8 cellular contexts compared by ENCODE assay signal in the genomic region with DNA sequence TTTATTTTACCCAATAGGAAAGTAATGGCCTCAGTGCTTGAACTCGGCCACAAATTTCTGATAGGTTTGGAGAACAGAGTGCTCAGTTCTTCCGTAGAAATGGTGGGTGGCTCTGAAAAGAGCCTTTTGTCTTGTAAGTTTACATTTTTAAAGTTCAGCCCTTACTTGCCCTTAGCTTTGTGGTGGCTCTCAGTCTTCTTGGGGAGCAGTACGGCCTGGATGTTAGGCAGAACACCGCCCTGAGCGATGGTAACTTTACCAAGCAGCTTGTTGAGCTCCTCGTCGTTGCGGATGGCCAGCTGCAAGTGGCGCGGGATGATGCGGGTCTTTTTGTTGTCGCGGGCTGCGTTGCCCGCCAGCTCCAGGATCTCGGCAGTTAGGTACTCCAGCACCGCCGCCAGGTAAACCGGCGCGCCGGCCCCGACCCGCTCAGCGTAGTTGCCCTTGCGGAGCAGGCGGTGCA. TPM values are rescaled to one million over a fixed set of nuclear protein-coding genes. Genes with fewer than 3 reads are reported as not detected.
A peak's percentile ranks its signal among the peaks of the same experiment; 100 is the strongest.
DNase-seq lines count a peak whose midpoint lies in the region; ATAC-seq and TF ChIP-seq lines count a peak whose summit lies in the region.

No MANE protein-coding gene starts in this region.

- H2BK5ac ChIP-seq in mesendoderm (ENCODE audit: low read length): no peak overlapping the region

- peak overlapping the region; percentile 94 for H3K27ac ChIP-seq in A673 (ENCODE audit: low read depth, low read length, poor library complexity, severe bottlenecking)
- H3K27ac ChIP-seq in body of pancreas: peak overlapping the region in 3 of 4 donors; percentile 25 to 61 (median 48)
- peak overlapping the region; percentile 91 for H3K27ac ChIP-seq in mesendoderm (ENCODE audit: low read depth, low read length)

- H2AK5ac ChIP-seq in mesendoderm (ENCODE audit: low read length): no peak overlapping the region

- H3K4me3 Mint-ChIP-seq in HFFc6: no peak overlapping the region
- no peak overlapping the region for H3K4me3 Mint-ChIP-seq in activated CD4-positive, alpha-beta memory T cell treated with anti-CD3 and anti-CD28 coated beads, Interleukin-2, amount 10 ng/mL, durations not matched to agents 7 days and 5 days

- POLR2A ChIA-PET in A673 (lab: Charles Lee; ENCODE audit: low non-redundant PET): interaction anchor here (0.5 to 3.5 kb wide), 14 partner anchors 13 to 1580 kb away, joined by 3 to 78 read pairs (median 6); a partner anchor contains a TSS
- POLR2A ChIA-PET in activated CD4-positive, alpha-beta memory T cell treated with anti-CD3 and anti-CD28 coated beads, Interleukin-2, amount 10 ng/mL, durations not matched to agents 7 days and 5 days (lab: Charles Lee): interaction anchor here (0.7 to 6.7 kb wide), 75 partner anchors 8 to 1875 kb away, joined by 3 to 1597 read pairs (median 10); partner anchors contain the start of genes HMGN4, TRIM27, ZKSCAN3 and ZKSCAN8

- H4K8ac ChIP-seq in mesendoderm (ENCODE audit: low read depth, low read length): peak overlapping the region; percentile 31

- H3K79me1 ChIP-seq in mesendoderm (ENCODE audit: low read length): no peaks in the 10 kb centered on the region

- no peak overlapping the region for H2BK15ac ChIP-seq in mesendoderm (replicated peaks; ENCODE audit: low read depth)

- TSS peak; percentile 92 for BruUV-seq in A673 (replicated peaks; lab: Mats Ljungman, UMichigan)

- peaks cover 5% of the 10 kb centered on the region for H3K79me2 ChIP-seq in mesendoderm (ENCODE audit: control insufficient read depth, insufficient read depth, low read length)

- H3K27me3 Mint-ChIP-seq in HFFc6 (ENCODE audit: insufficient read depth): peaks cover 16% of the 10 kb centered on the region
- H3K27me3 Mint-ChIP-seq in activated CD4-positive, alpha-beta memory T cell treated with anti-CD3 and anti-CD28 coated beads, Interleukin-2, amount 10 ng/mL, durations not matched to agents 7 days and 5 days: no peaks in the 10 kb centered on the region

- peaks cover 4% of the 10 kb centered on the region; the same call in 1 of the 2 replicates for H3K36me3 Mint-ChIP-seq in HFFc6 (ENCODE audit: low read depth)
- H3K36me3 Mint-ChIP-seq in activated CD4-positive, alpha-beta memory T cell treated with anti-CD3 and anti-CD28 coated beads, Interleukin-2, amount 10 ng/mL, durations not matched to agents 7 days and 5 days (ENCODE audit: low read depth): peaks cover 10% of the 10 kb centered on the region

- peak overlapping the region; percentile 17 for H3K23ac ChIP-seq in mesendoderm (ENCODE audit: low read length)

- H3K27ac Mint-ChIP-seq in HFFc6: no peak overlapping the region
- no peak overlapping the region for H3K27ac Mint-ChIP-seq in activated CD4-positive, alpha-beta memory T cell treated with anti-CD3 and anti-CD28 coated beads, Interleukin-2, amount 10 ng/mL, durations not matched to agents 7 days and 5 days

- intact Hi-C loops in A673 (cut with micrococcal nuclease; ENCODE audit: unreplicated experiment): loop anchor here (2.0 to 10.0 kb wide), 5 partner anchors 80 to 1860 kb away; a partner anchor contains a TSS
- intact Hi-C loops in body of pancreas (cut with DNase I): loop anchor here (10.0 kb wide), 1 partner anchor 118 kb away; no protein-coding TSS in a partner anchor

- H3K36me3 ChIP-seq in A673 (ENCODE audit: insufficient read depth, low read length, poor library complexity, severe bottlenecking): no peaks in the 10 kb centered on the region
- H3K36me3 ChIP-seq in body of pancreas (replicated peaks in 1 of 2; ENCODE audit: insufficient read depth in 1 of 2, low read depth in 2 of 2): no peaks in the 10 kb centered on the region
- no peaks in the 10 kb centered on the region for H3K36me3 ChIP-seq in mesendoderm (ENCODE audit: control insufficient read depth, insufficient read depth, low read length)

- peak overlapping the region; percentile 28 for H3K4me2 ChIP-seq in mesendoderm (ENCODE audit: low read length)

- peak; percentile 38 for ATAC-seq in body of pancreas
- no peak for ATAC-seq in HG03159 (IDR thresholded peaks at IDR 0.05; ENCODE audit: unreplicated experiment)

- CTCF ChIA-PET in A673 (lab: Charles Lee): no interaction called here
- CTCF ChIA-PET in activated CD4-positive, alpha-beta memory T cell treated with anti-CD3 and anti-CD28 coated beads, Interleukin-2, amount 10 ng/mL, durations not matched to agents 7 days and 5 days (lab: Charles Lee): interaction anchor here (1.0 to 6.5 kb wide), 10 partner anchors 10 to 760 kb away, joined by 3 to 190 read pairs (median 7); a partner anchor contains a TSS

- DNase-seq in A673 (ENCODE audit: low spot score): no peak
- peak; percentile 28 for DNase-seq in HFFc6
- no peak for DNase-seq in body of pancreas
- DNase-seq in mesendoderm: no peak
- DNase-seq in activated CD4-positive, alpha-beta memory T cell treated with anti-CD3 and anti-CD28 coated beads, Interleukin-2, amount 10 ng/mL, durations not matched to agents 7 days and 5 days: no peak
- DNase-seq in HuH-7 (ENCODE audit: low spot score): no peak
- DNase-seq in NOMO-1 treated with dmso at 0.1 percent for 144 hours (lab: John Stamatoyannopoulos, UW; ENCODE audit: unreplicated experiment): no peak

- H3K9me3 ChIP-seq in A673 (ENCODE audit: low read depth, low read length, poor library complexity, severe bottlenecking): no peaks in the 10 kb centered on the region
- H3K9me3 ChIP-seq in body of pancreas: no peaks in the 10 kb centered on the region

- H3K4me3 ChIP-seq in A673 (ENCODE audit: low read depth, low read length, poor library complexity, severe bottlenecking) (peak overlapping the region; percentile 63), body of pancreas (peak overlapping the region in 1 of 2 donors; percentile 5), mesendoderm (ENCODE audit: low read length) (peak overlapping the region; percentile 73)

- no peaks in the 10 kb centered on the region for H3K9me3 Mint-ChIP-seq in HFFc6
- H3K9me3 Mint-ChIP-seq in activated CD4-positive, alpha-beta memory T cell treated with anti-CD3 and anti-CD28 coated beads, Interleukin-2, amount 10 ng/mL, durations not matched to agents 7 days and 5 days: no peaks in the 10 kb centered on the region

- H3K4me1 Mint-ChIP-seq in HFFc6 (ENCODE audit: low read depth): peaks cover 40% of the 10 kb centered on the region
- H3K4me1 Mint-ChIP-seq in activated CD4-positive, alpha-beta memory T cell treated with anti-CD3 and anti-CD28 coated beads, Interleukin-2, amount 10 ng/mL, durations not matched to agents 7 days and 5 days: peaks cover 54% of the 10 kb centered on the region

- WGBS in body of pancreas, 2 donors: 5 to 11% methylated on average over 4 to 27 of the region's 27 CpGs
- no CpG with 5 or more reads among the region's 27 CpGs for WGBS in mesendoderm (ENCODE audit: extremely low coverage, insufficient coverage, low lambda C conversion rate)

- H3K56ac ChIP-seq in mesendoderm (ENCODE audit: low read length): peak overlapping the region; percentile 91

- H3K27me3 ChIP-seq in A673 (replicated peaks; ENCODE audit: insufficient read depth, low read depth, low read length, poor library complexity): no peaks in the 10 kb centered on the region
- H3K27me3 ChIP-seq in body of pancreas: peaks cover 0 to 5% of the 10 kb centered on the region in 2 donors
- H3K27me3 ChIP-seq in mesendoderm (ENCODE audit: insufficient read depth, low read length, poor library complexity): no peaks in the 10 kb centered on the region

- peak overlapping the region; percentile 88 for H3K4ac ChIP-seq in mesendoderm (ENCODE audit: low read depth, low read length)

- H3K18ac ChIP-seq in mesendoderm (ENCODE audit: low read length): peak overlapping the region; percentile 60

- no peak overlapping the region for H4K5ac ChIP-seq in mesendoderm (ENCODE audit: low read length)

- TF ChIP-seq CTCF in A673 (conservative IDR thresholded peaks at IDR 0.05; ENCODE audit: low read depth, low read length): no peak
- TF ChIP-seq CTCF in HFFc6 (IDR thresholded peaks at IDR 0.05): no peak
- no peak for TF ChIP-seq CTCF in body of pancreas (IDR thresholded peaks at IDR 0.05)

- TF ChIP-seq POLR2A in body of pancreas (IDR thresholded peaks at IDR 0.05): no peak

- peak overlapping the region; percentile 91 for H3K9ac ChIP-seq in mesendoderm (ENCODE audit: low read length)

- no peak overlapping the region for H2BK120ac ChIP-seq in mesendoderm (ENCODE audit: low read depth, low read length)

- H3K4me1 ChIP-seq in A673 (ENCODE audit: insufficient read depth, low read length, poor library complexity, severe bottlenecking) (peaks cover 22% of the 10 kb centered on the region), body of pancreas (peaks cover 38% of the 10 kb centered on the region), mesendoderm (ENCODE audit: control insufficient read depth, low read depth, low read length) (peaks cover 5% of the 10 kb centered on the region)

RNA-seq across cellular contexts. Expression of gene OR2B2, which starts 19.6 kb away (rescaled TPM):
- total RNA-seq in A673 (2021) (not detected in 2 replicates), body of pancreas (not detected)
- total RNA-seq in HFFc6 (2021; fragmentation: NEBNext Ultra II Directional; extraction: Animal tissue kit (Norgen Biotek cat#: 25700)): not detected
- not detected for polyA plus RNA-seq in mesendoderm (2013, experiment 1 of 2)
- not detected for polyA plus RNA-seq in mesendoderm (2013, experiment 2 of 2)
- total RNA-seq in activated CD4-positive, alpha-beta memory T cell treated with anti-CD3 and anti-CD28 coated beads, Interleukin-2, amount 10 ng/mL, durations not matched to agents 7 days and 5 days: not detected
